ENCODE assay signal across 1 cellular context in genomic region chr6:25186919-25187318, GRCh38.
TF ChIP-seq lines count a peak whose summit lies in the region.

No MANE protein-coding gene starts in this region.

TF ChIP-seq in SK-N-SH, 30 proteins besides CTCF, POLR2A, EP300 and RAD21 (continued from another document):
- TF ChIP-seq REST (IDR thresholded peaks at IDR 0.05; ENCODE audit: low read depth, low read length) (no peak), RFX5 (IDR thresholded peaks at IDR 0.05; ENCODE audit: low read length) (no peak), USF1 (IDR thresholded peaks at IDR 0.05; ENCODE audit: borderline replicate concordance, low read depth) (no peak), USF2 (IDR thresholded peaks at IDR 0.05; ENCODE audit: borderline replicate concordance, low read depth, low read length) (no peak), NRF1 (IDR thresholded peaks at IDR 0.05; ENCODE audit: low read depth, low read length) (no peak), TCF12 (IDR thresholded peaks at IDR 0.05) (no peak)
